27 cellular contexts compared by ENCODE assay signal in genomic region chr4:108013332-108013731, GRCh38.
"Had no signal": no experiment of that assay in that cellular context is flagged by ENCODE, and none has a peak within 500 bp of the region (broad histone marks: within the 10 kb centered on the region; RNA-seq: fewer than 3 reads in every experiment).

No MANE protein-coding gene starts in this region.

- H3K4me1 Mint-ChIP-seq: mesothelial cell of epicardium had no signal

- H3K27ac Mint-ChIP-seq: dendritic cell treated with granulocyte-macrophage colony-stimulating factor and Interleukin-4, amounts not matched to agents 40 ng/mL and 50 ng/mL, for 4 days; endodermal cell; immature natural killer cell; mesothelial cell of epicardium; naive B cell had no signal

- H3K36me3 ChIP-seq: colonic mucosa had no signal

- H3K4me3 ChIP-seq: colonic mucosa, esophagus squamous epithelium, gastroesophageal sphincter, heart left ventricle, hepatocyte, left lung, lower lobe of right lung, mucosa of descending colon had no signal

- H3K27ac ChIP-seq: colonic mucosa, esophagus squamous epithelium, gastroesophageal sphincter, heart left ventricle, hepatocyte, left lung, lower lobe of right lung had no signal

- H3K4me3 Mint-ChIP-seq: dendritic cell treated with granulocyte-macrophage colony-stimulating factor and Interleukin-4, amounts not matched to agents 40 ng/mL and 50 ng/mL, for 4 days; effector memory CD8-positive, alpha-beta T cell; endodermal cell; immature natural killer cell; mesothelial cell of epicardium; naive B cell; naive thymus-derived CD8-positive, alpha-beta T cell had no signal

- H3K9me3 Mint-ChIP-seq: dendritic cell treated with granulocyte-macrophage colony-stimulating factor and Interleukin-4, amounts not matched to agents 40 ng/mL and 50 ng/mL, for 4 days; effector memory CD8-positive, alpha-beta T cell; endodermal cell; immature natural killer cell; naive B cell; naive thymus-derived CD8-positive, alpha-beta T cell had no signal

- H3K27me3 Mint-ChIP-seq: dendritic cell treated with granulocyte-macrophage colony-stimulating factor and Interleukin-4, amounts not matched to agents 40 ng/mL and 50 ng/mL, for 4 days; effector memory CD8-positive, alpha-beta T cell; naive B cell; naive thymus-derived CD8-positive, alpha-beta T cell had no signal

- ATAC-seq: effector memory CD8-positive, alpha-beta T cell; esophagus mucosa; gastroesophageal sphincter; heart left ventricle; left lung; left ventricle myocardium superior; lower lobe of right lung; mucosa of descending colon; naive thymus-derived CD8-positive, alpha-beta T cell had no signal

- H3K4me1 ChIP-seq: colonic mucosa, left lung, lower lobe of right lung had no signal

- H3K27me3 ChIP-seq: colonic mucosa, esophagus squamous epithelium, gastroesophageal sphincter, heart left ventricle, hepatocyte, left lung had no signal

- H3K9me3 ChIP-seq: colonic mucosa, esophagus squamous epithelium, gastroesophageal sphincter, heart left ventricle, left lung, lower lobe of right lung, mucosa of descending colon had no signal

- H3K4me2 ChIP-seq: hepatocyte had no signal

- H2AFZ ChIP-seq: hepatocyte had no signal

- FAIRE-seq: endometrium, kidney had no signal

- DNase-seq: colonic mucosa; cortex of kidney; effector CD8-positive, alpha-beta T cell; effector memory CD8-positive, alpha-beta T cell; endodermal cell; esophagus squamous epithelium; foreskin fibroblast; foreskin melanocyte; heart left ventricle; hypothalamus; islet precursor cell; kidney; kidney glomerular epithelial cell; left lung; left ventricle myocardium superior; lower lobe of right lung; mesenchymal stem cell; mucosa of descending colon; naive B cell; naive thymus-derived CD8-positive, alpha-beta T cell had no signal
